Comparison of ENCODE assay signal across 1 cellular context in genomic region chr11:58578136-58578634, GRCh38.
A peak's percentile ranks its signal among the peaks of the same experiment; 100 is the strongest.
TF ChIP-seq lines count a peak whose summit lies in the region.

No MANE protein-coding gene starts in this region.

TF ChIP-seq in GM12878, 131 proteins besides CTCF, POLR2A, EP300 and RAD21 (continued from another document):
- TF ChIP-seq, protein P1, sequence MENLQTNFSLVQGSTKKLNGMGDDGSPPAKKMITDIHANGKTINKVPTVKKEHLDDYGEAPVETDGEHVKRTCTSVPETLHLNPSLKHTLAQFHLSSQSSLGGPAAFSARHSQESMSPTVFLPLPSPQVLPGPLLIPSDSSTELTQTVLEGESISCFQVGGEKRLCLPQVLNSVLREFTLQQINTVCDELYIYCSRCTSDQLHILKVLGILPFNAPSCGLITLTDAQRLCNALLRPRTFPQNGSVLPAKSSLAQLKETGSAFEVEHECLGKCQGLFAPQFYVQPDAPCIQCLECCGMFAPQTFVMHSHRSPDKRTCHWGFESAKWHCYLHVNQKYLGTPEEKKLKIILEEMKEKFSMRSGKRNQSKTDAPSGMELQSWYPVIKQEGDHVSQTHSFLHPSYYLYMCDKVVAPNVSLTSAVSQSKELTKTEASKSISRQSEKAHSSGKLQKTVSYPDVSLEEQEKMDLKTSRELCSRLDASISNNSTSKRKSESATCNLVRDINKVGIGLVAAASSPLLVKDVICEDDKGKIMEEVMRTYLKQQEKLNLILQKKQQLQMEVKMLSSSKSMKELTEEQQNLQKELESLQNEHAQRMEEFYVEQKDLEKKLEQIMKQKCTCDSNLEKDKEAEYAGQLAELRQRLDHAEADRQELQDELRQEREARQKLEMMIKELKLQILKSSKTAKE (IDR thresholded peaks at IDR 0.05; ENCODE audit: low read depth, poor library complexity, severe bottlenecking), result peak; percentile 32
- TF ChIP-seq ETV6 (conservative IDR thresholded peaks at IDR 0.05 in 1 of 2, IDR thresholded peaks at IDR 0.05 in 1 of 2; ENCODE audit: borderline replicate concordance in 1 of 2, low read depth in 1 of 2) (peak in 1 of 2 experiments; percentile 17; a peak in 1 of 4 replicates), NFXL1 (IDR thresholded peaks at IDR 0.05; ENCODE audit: borderline replicate concordance) (no peak), ZBTB33 (IDR thresholded peaks at IDR 0.05) (0 out of 2 replicates have a peak, but pooled peaks have one; percentile 7), RELA (IDR thresholded peaks at IDR 0.05; ENCODE audit: borderline replicate concordance, partially characterized antibody) (peak; percentile 22), NR2C1 (IDR thresholded peaks at IDR 0.05) (peak; percentile 98), NRF1 (conservative IDR thresholded peaks at IDR 0.05; ENCODE audit: low read depth, low read length) (peak; percentile 80)
- TF ChIP-seq, protein P2, sequence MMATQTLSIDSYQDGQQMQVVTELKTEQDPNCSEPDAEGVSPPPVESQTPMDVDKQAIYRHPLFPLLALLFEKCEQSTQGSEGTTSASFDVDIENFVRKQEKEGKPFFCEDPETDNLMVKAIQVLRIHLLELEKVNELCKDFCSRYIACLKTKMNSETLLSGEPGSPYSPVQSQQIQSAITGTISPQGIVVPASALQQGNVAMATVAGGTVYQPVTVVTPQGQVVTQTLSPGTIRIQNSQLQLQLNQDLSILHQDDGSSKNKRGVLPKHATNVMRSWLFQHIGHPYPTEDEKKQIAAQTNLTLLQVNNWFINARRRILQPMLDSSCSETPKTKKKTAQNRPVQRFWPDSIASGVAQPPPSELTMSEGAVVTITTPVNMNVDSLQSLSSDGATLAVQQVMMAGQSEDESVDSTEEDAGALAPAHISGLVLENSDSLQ (IDR thresholded peaks at IDR 0.05), result 0 out of 2 replicates have a peak, but pooled peaks have one; percentile 3
